In the genomic region with DNA sequence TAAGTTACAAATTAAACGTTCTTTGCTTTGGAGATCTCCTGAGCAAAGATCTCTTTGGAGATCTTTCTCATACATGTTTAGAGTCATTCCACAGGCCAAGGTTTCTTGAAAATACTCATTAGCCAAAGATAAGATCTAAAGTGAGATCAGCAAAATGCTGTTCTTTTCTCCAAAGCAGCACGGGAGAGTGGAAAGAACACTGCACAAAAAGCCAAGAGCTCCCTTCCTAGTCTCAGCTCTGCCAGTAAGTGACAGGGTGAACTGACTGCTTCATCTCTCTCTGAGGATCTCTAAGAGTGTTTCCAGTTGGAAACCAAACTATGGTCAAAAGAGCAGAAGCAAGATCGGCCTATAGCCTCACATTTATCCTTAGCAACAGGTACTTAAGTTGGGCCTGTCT, we compare ENCODE assay signal across 21 cellular contexts.
A peak's percentile ranks its signal among the peaks of the same experiment; 100 is the strongest.
DNase-seq lines count a peak whose midpoint lies in the region; ATAC-seq and TF ChIP-seq lines count a peak whose summit lies in the region.
"Had no signal": no experiment of that assay in that cellular context is flagged by ENCODE, and none has a peak within 500 bp of the region (broad histone marks: within the 10 kb centered on the region; RNA-seq: fewer than 3 reads in every experiment).

No MANE protein-coding gene starts in this region.

- peak overlapping the region; percentile 23 for H3K27ac Mint-ChIP-seq in activated T-cell treated with anti-CD3 and anti-CD28 coated beads, Interleukin-2, amount 50 U/mL, for 72 hours

- no peak for DNase-seq in activated T-cell treated with anti-CD3 and anti-CD28 coated beads, Interleukin-2, amount 50 U/mL, for 72 hours
- DNase-seq in activated T-cell treated with anti-CD3 and anti-CD28 coated beads, Interleukin-2, amount 50 U/mL, for 4 hours, result no peak
- peak; percentile 28 to 48 for DNase-seq in erythroblast (lab: John Stamatoyannopoulos, UW)
- DNase-seq in NAMALWA (ENCODE audit: low spot score), result no peak
- DNase-seq in iPS-NIHi7 (ENCODE audit: extremely low spot score), result no peak
- DNase-seq in LoVo (ENCODE audit: low spot score), result no peak
- DNase-seq: CD8-positive, alpha-beta memory T cell; DND-41; GDM1; GOT3; KG1; NCI-H1048; NCI-H1436 treated with DMSO at 0.1 percent for 48 hours; NCI-H2081; NCI-H510A; NCI-H774 had no signal

- H3K4me3 Mint-ChIP-seq in activated T-cell treated with anti-CD3 and anti-CD28 coated beads, Interleukin-2, amount 50 U/mL, for 72 hours, result peak overlapping the region in 1 of 2 donors; percentile 2
- no peak overlapping the region for H3K4me3 Mint-ChIP-seq in activated T-cell treated with anti-CD3 and anti-CD28 coated beads, Interleukin-2, amount 50 U/mL, for 4 hours

- H3K4me1 Mint-ChIP-seq in activated T-cell treated with anti-CD3 and anti-CD28 coated beads, Interleukin-2, amount 50 U/mL, for 72 hours (ENCODE audit: low read depth), result peaks cover 29% of the 10 kb centered on the region
- peaks cover 35% of the 10 kb centered on the region for H3K4me1 Mint-ChIP-seq in activated T-cell treated with anti-CD3 and anti-CD28 coated beads, Interleukin-2, amount 50 U/mL, for 4 hours (ENCODE audit: low read depth)

- no peak for ATAC-seq in activated T-cell treated with anti-CD3 and anti-CD28 coated beads, Interleukin-2, amount 50 U/mL, for 72 hours (replicated peaks in 1 of 2)
- ATAC-seq in activated T-cell treated with anti-CD3 and anti-CD28 coated beads, Interleukin-2, amount 50 U/mL, for 4 hours, result no peak
- ATAC-seq: Panc1, Right ventricle myocardium inferior had no signal

- H3K9me3 Mint-ChIP-seq in activated T-cell treated with anti-CD3 and anti-CD28 coated beads, Interleukin-2, amount 50 U/mL, for 72 hours, result no peaks in the 10 kb centered on the region
- no peaks in the 10 kb centered on the region for H3K9me3 Mint-ChIP-seq in activated T-cell treated with anti-CD3 and anti-CD28 coated beads, Interleukin-2, amount 50 U/mL, for 4 hours
- H3K9me3 Mint-ChIP-seq: CD8-positive, alpha-beta memory T cell had no signal

- H3K36me3 Mint-ChIP-seq in activated T-cell treated with anti-CD3 and anti-CD28 coated beads, Interleukin-2, amount 50 U/mL, for 72 hours (ENCODE audit: insufficient read depth in 2 of 2), result no peaks in the 10 kb centered on the region
- H3K36me3 Mint-ChIP-seq in activated T-cell treated with anti-CD3 and anti-CD28 coated beads, Interleukin-2, amount 50 U/mL, for 4 hours (ENCODE audit: insufficient read depth), result peaks cover 9% of the 10 kb centered on the region

- H3K27ac ChIP-seq in VCaP (peak overlapping the region; percentile 61), temporal lobe (ENCODE audit: low read depth, low read length) (peak overlapping the region; percentile 45)
- H3K27ac ChIP-seq: BLaER1 had no signal

- TF ChIP-seq POLR2A in erythroblast (IDR thresholded peaks at IDR 0.05; ENCODE audit: low read length), result no peak

- TF ChIP-seq CTCF in VCaP (conservative IDR thresholded peaks at IDR 0.05), result no peak

- H3K27me3 Mint-ChIP-seq in activated T-cell treated with anti-CD3 and anti-CD28 coated beads, Interleukin-2, amount 50 U/mL, for 72 hours (ENCODE audit: low read depth), result no peaks in the 10 kb centered on the region
- H3K27me3 Mint-ChIP-seq in activated T-cell treated with anti-CD3 and anti-CD28 coated beads, Interleukin-2, amount 50 U/mL, for 4 hours (ENCODE audit: low read depth), result no peaks in the 10 kb centered on the region

Comparison
In these comparisons a context has a peak if more than half of its experiments do, and no peak if none do; other contexts are left out.
1. DNase-seq: peak in erythroblast (2 of 2); none in activated T-cell treated with anti-CD3 and anti-CD28 coated beads, Interleukin-2, amount 50 U/mL, for 72 hours (0 of 2), activated T-cell treated with anti-CD3 and anti-CD28 coated beads, Interleukin-2, amount 50 U/mL, for 4 hours (single experiment), NAMALWA (single experiment), iPS-NIHi7 (single experiment) and LoVo (single experiment).